In genomic region chr1:30759718-30760281, GRCh38 we compare ENCODE assay signal across 1 cellular context.
TF ChIP-seq lines count a peak whose summit lies in the region.

No MANE protein-coding gene starts in this region.

TF ChIP-seq in K562, 482 proteins besides CTCF, POLR2A, EP300 and RAD21 (continued from another document):
- no peak for TF ChIP-seq ZBTB12 (CRISPR knock-in tag; IDR thresholded peaks at IDR 0.05)
- TF ChIP-seq ZNF518B (CRISPR knock-in tag; IDR thresholded peaks at IDR 0.05): no peak
- TF ChIP-seq ELF1 (tag; IDR thresholded peaks at IDR 0.05): no peak
- no peak for TF ChIP-seq CXXC5 (CRISPR knock-in tag; IDR thresholded peaks at IDR 0.05)
- TF ChIP-seq NBN (IDR thresholded peaks at IDR 0.05; ENCODE audit: low read depth): no peak
- no peak for TF ChIP-seq ZNF41 (CRISPR knock-in tag; conservative IDR thresholded peaks at IDR 0.05)
- TF ChIP-seq KLF13 (tag; IDR thresholded peaks at IDR 0.05; ENCODE audit: borderline replicate concordance, low read depth): no peak
- TF ChIP-seq TRIM28 (IDR thresholded peaks at IDR 0.05): no peak
- no peak for TF ChIP-seq NR2F6 (CRISPR knock-in tag; IDR thresholded peaks at IDR 0.05)
- TF ChIP-seq CBX1 (IDR thresholded peaks at IDR 0.05; ENCODE audit: low read depth): no peak
- TF ChIP-seq USF2 (CRISPR knock-in tag; IDR thresholded peaks at IDR 0.05): no peak
- TF ChIP-seq MIER1 (IDR thresholded peaks at IDR 0.05; ENCODE audit: low read depth): no peak
- TF ChIP-seq GMEB1 (CRISPR knock-in tag; IDR thresholded peaks at IDR 0.05): no peak
- TF ChIP-seq, protein P1, sequence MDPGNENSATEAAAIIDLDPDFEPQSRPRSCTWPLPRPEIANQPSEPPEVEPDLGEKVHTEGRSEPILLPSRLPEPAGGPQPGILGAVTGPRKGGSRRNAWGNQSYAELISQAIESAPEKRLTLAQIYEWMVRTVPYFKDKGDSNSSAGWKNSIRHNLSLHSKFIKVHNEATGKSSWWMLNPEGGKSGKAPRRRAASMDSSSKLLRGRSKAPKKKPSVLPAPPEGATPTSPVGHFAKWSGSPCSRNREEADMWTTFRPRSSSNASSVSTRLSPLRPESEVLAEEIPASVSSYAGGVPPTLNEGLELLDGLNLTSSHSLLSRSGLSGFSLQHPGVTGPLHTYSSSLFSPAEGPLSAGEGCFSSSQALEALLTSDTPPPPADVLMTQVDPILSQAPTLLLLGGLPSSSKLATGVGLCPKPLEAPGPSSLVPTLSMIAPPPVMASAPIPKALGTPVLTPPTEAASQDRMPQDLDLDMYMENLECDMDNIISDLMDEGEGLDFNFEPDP (CRISPR knock-in tag; IDR thresholded peaks at IDR 0.05): 0 out of 2 replicates have a peak, but pooled peaks have one; percentile 5
- TF ChIP-seq ZNF644 (tag; IDR thresholded peaks at IDR 0.05; ENCODE audit: low read depth): no peak
- 0 out of 2 replicates have a peak, but pooled peaks have one; percentile 34 for TF ChIP-seq ZNF583 (CRISPR knock-in tag; IDR thresholded peaks at IDR 0.05)
- peak; percentile 26; the same call in 1 of the 2 replicates for TF ChIP-seq BCOR (IDR thresholded peaks at IDR 0.05)
- no peak for TF ChIP-seq MEF2D (tag; conservative IDR thresholded peaks at IDR 0.05; ENCODE audit: low read depth)
- TF ChIP-seq ZBTB43 (CRISPR knock-in tag; IDR thresholded peaks at IDR 0.05): no peak
- no peak for TF ChIP-seq TRIM24 (IDR thresholded peaks at IDR 0.05)
- TF ChIP-seq RBM15 (IDR thresholded peaks at IDR 0.05; ENCODE audit: insufficient read depth, low read length): no peak
- no peak for TF ChIP-seq RNF2 (IDR thresholded peaks at IDR 0.05)
- no peak for TF ChIP-seq TAL1 (IDR thresholded peaks at IDR 0.05)
- TF ChIP-seq TEAD1 (CRISPR knock-in tag; IDR thresholded peaks at IDR 0.05): no peak
- TF ChIP-seq ZFP36 (IDR thresholded peaks at IDR 0.05; ENCODE audit: low read depth, low read length, partially characterized antibody): peak; percentile 52
- no peak for TF ChIP-seq GATAD2B (IDR thresholded peaks at IDR 0.05; ENCODE audit: borderline replicate concordance)
- no peak for TF ChIP-seq ZFP1 (CRISPR knock-in tag; IDR thresholded peaks at IDR 0.05)
- TF ChIP-seq CCAR2 (IDR thresholded peaks at IDR 0.05; ENCODE audit: low read depth, low read length): no peak
- no peak for TF ChIP-seq PYGO2 (tag; IDR thresholded peaks at IDR 0.05)
- no peak for TF ChIP-seq BCL6 (CRISPR knock-in tag; IDR thresholded peaks at IDR 0.05)
- no peak for TF ChIP-seq NFIX (CRISPR knock-in tag; IDR thresholded peaks at IDR 0.05; ENCODE audit: low read depth)
- TF ChIP-seq CBX2 (IDR thresholded peaks at IDR 0.05; ENCODE audit: insufficient read depth, low read length, poor library complexity, severe bottlenecking): no peak
- TF ChIP-seq CREM (IDR thresholded peaks at IDR 0.05; ENCODE audit: low read depth): no peak
- no peak for TF ChIP-seq HMG20A (CRISPR knock-in tag; conservative IDR thresholded peaks at IDR 0.05)
- TF ChIP-seq L3MBTL2 (IDR thresholded peaks at IDR 0.05): no peak
- TF ChIP-seq NCOA4 (IDR thresholded peaks at IDR 0.05; ENCODE audit: partially characterized antibody): no peak
- TF ChIP-seq ZNF436 (CRISPR knock-in tag; IDR thresholded peaks at IDR 0.05): no peak
- no peak for TF ChIP-seq SMARCE1 (IDR thresholded peaks at IDR 0.05)
- TF ChIP-seq POLR2AphosphoS5 (IDR thresholded peaks at IDR 0.05; ENCODE audit: control insufficient read depth, insufficient read depth, low read depth, low read length): no peak
- TF ChIP-seq GABPB1 (CRISPR knock-in tag; IDR thresholded peaks at IDR 0.05): 0 out of 2 replicates have a peak, but pooled peaks have one; percentile 9
- TF ChIP-seq IFI16 (CRISPR knock-in tag; IDR thresholded peaks at IDR 0.05): no peak
- no peak for TF ChIP-seq CBX3 (IDR thresholded peaks at IDR 0.05; ENCODE audit: borderline replicate concordance in 1 of 2, low read length in 2 of 2)
- TF ChIP-seq, protein P2, sequence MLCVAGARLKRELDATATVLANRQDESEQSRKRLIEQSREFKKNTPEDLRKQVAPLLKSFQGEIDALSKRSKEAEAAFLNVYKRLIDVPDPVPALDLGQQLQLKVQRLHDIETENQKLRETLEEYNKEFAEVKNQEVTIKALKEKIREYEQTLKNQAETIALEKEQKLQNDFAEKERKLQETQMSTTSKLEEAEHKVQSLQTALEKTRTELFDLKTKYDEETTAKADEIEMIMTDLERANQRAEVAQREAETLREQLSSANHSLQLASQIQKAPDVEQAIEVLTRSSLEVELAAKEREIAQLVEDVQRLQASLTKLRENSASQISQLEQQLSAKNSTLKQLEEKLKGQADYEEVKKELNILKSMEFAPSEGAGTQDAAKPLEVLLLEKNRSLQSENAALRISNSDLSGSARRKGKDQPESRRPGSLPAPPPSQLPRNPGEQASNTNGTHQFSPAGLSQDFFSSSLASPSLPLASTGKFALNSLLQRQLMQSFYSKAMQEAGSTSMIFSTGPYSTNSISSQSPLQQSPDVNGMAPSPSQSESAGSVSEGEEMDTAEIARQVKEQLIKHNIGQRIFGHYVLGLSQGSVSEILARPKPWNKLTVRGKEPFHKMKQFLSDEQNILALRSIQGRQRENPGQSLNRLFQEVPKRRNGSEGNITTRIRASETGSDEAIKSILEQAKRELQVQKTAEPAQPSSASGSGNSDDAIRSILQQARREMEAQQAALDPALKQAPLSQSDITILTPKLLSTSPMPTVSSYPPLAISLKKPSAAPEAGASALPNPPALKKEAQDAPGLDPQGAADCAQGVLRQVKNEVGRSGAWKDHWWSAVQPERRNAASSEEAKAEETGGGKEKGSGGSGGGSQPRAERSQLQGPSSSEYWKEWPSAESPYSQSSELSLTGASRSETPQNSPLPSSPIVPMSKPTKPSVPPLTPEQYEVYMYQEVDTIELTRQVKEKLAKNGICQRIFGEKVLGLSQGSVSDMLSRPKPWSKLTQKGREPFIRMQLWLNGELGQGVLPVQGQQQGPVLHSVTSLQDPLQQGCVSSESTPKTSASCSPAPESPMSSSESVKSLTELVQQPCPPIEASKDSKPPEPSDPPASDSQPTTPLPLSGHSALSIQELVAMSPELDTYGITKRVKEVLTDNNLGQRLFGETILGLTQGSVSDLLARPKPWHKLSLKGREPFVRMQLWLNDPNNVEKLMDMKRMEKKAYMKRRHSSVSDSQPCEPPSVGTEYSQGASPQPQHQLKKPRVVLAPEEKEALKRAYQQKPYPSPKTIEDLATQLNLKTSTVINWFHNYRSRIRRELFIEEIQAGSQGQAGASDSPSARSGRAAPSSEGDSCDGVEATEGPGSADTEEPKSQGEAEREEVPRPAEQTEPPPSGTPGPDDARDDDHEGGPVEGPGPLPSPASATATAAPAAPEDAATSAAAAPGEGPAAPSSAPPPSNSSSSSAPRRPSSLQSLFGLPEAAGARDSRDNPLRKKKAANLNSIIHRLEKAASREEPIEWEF (CRISPR knock-in tag; IDR thresholded peaks at IDR 0.05): 0 out of 2 replicates have a peak, but pooled peaks have one; percentile 33
- TF ChIP-seq ADNP (tag; IDR thresholded peaks at IDR 0.05): no peak
- 0 out of 2 replicates have a peak, but pooled peaks have one; percentile 29 for TF ChIP-seq SMAD4 (CRISPR knock-in tag; conservative IDR thresholded peaks at IDR 0.05)
- TF ChIP-seq GABPA (tag; conservative IDR thresholded peaks at IDR 0.05; ENCODE audit: low read depth): no peak
- no peak for TF ChIP-seq ZC3H11A (IDR thresholded peaks at IDR 0.05; ENCODE audit: low read depth, low read length)
- TF ChIP-seq, protein P3, sequence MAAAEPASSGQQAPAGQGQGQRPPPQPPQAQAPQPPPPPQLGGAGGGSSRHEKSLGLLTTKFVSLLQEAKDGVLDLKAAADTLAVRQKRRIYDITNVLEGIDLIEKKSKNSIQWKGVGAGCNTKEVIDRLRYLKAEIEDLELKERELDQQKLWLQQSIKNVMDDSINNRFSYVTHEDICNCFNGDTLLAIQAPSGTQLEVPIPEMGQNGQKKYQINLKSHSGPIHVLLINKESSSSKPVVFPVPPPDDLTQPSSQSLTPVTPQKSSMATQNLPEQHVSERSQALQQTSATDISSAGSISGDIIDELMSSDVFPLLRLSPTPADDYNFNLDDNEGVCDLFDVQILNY (CRISPR knock-in tag; IDR thresholded peaks at IDR 0.05): no peak
- TF ChIP-seq TAF15 (IDR thresholded peaks at IDR 0.05; ENCODE audit: low read depth, low read length): no peak
- no peak for TF ChIP-seq CBFA2T2 (conservative IDR thresholded peaks at IDR 0.05)
- no peak for TF ChIP-seq NUFIP1 (IDR thresholded peaks at IDR 0.05; ENCODE audit: partially characterized antibody)
- TF ChIP-seq ARHGAP35 (IDR thresholded peaks at IDR 0.05; ENCODE audit: partially characterized antibody): no peak
- no peak for TF ChIP-seq GTF2A2 (tag; IDR thresholded peaks at IDR 0.05)
- 0 out of 2 replicates have a peak, but pooled peaks have one; percentile 11 for TF ChIP-seq ZNF707 (CRISPR knock-in tag; conservative IDR thresholded peaks at IDR 0.05)
- no peak for TF ChIP-seq SRSF3 (IDR thresholded peaks at IDR 0.05; ENCODE audit: insufficient read depth, low read length)
- TF ChIP-seq ZNF445 (CRISPR knock-in tag; IDR thresholded peaks at IDR 0.05; ENCODE audit: low read depth): no peak
- no peak for TF ChIP-seq PHB (CRISPR knock-in tag; IDR thresholded peaks at IDR 0.05)
